13 cellular contexts compared by ENCODE assay signal in genomic region chr16:88019847-88020512, GRCh38.
"Had no signal": no experiment of that assay in that cellular context is flagged by ENCODE, and none has a peak within 500 bp of the region (broad histone marks: within the 10 kb centered on the region; RNA-seq: fewer than 3 reads in every experiment).

No MANE protein-coding gene starts in this region.

- H3K36me3 ChIP-seq: breast epithelium had no signal

- DNase-seq: activated CD4-positive, alpha-beta memory T cell treated with anti-CD3 and anti-CD28 coated beads, Interleukin-2, amount 10 ng/mL, durations not matched to agents 7 days and 5 days; activated CD4-positive, alpha-beta T cell treated with anti-CD3 and anti-CD28 coated beads for 36 hours; activated CD8-positive, alpha-beta memory T cell treated with anti-CD3 and anti-CD28 coated beads, Interleukin-2, amount 50 U/mL, for 48 hours; left colon; stimulated activated CD4-positive, alpha-beta T cell treated with anti-CD3 and anti-CD28 coated beads, Interleukin-2, amount 100 ng/mL, for 48 hours; stimulated activated CD8-positive, alpha-beta memory T cell treated with anti-CD3 and anti-CD28 coated beads, Interleukin-4, amount 100 ng/mL, for 48 hours; T-cell; T1000 had no signal

- ATAC-seq: activated CD4-positive, alpha-beta T cell treated with anti-CD3 and anti-CD28 coated beads for 36 hours; left colon; naive thymus-derived CD8-positive, alpha-beta T cell; T-cell had no signal

- H3K4me1 ChIP-seq: breast epithelium, testis had no signal

- H3K27ac ChIP-seq: testis had no signal

- H3K27me3 ChIP-seq: breast epithelium, dorsolateral prefrontal cortex, esophagus muscularis mucosa, testis had no signal

- H3K9me3 ChIP-seq: breast epithelium, esophagus muscularis mucosa, testis had no signal

- H3K4me3 ChIP-seq: breast epithelium had no signal
